ENCODE assay signal across 1 cellular context in genomic region chr14:85222344-85222743, GRCh38.
TF ChIP-seq lines count a peak whose summit lies in the region.

No MANE protein-coding gene starts in this region.

TF ChIP-seq in WTC11, 78 proteins besides CTCF, POLR2A, EP300 and RAD21:
- TF ChIP-seq ATF2 (CRISPR knock-in tag; IDR thresholded peaks at IDR 0.05; ENCODE audit: borderline replicate concordance, low read depth) (no peak), MLX (CRISPR knock-in tag; IDR thresholded peaks at IDR 0.05) (no peak), ZNF138 (CRISPR knock-in tag; conservative IDR thresholded peaks at IDR 0.05) (no peak), NFE2L1 (CRISPR knock-in tag; IDR thresholded peaks at IDR 0.05) (no peak), TCF7 (CRISPR knock-in tag; IDR thresholded peaks at IDR 0.05; ENCODE audit: low read depth) (no peak), PRRX2 (CRISPR knock-in tag; IDR thresholded peaks at IDR 0.05) (no peak), TP53 (CRISPR knock-in tag; IDR thresholded peaks at IDR 0.05) (no peak), AFF4 (CRISPR knock-in tag; IDR thresholded peaks at IDR 0.05; ENCODE audit: borderline replicate concordance) (no peak), TEAD1 (CRISPR knock-in tag; IDR thresholded peaks at IDR 0.05) (no peak), MAX (CRISPR knock-in tag; IDR thresholded peaks at IDR 0.05) (no peak), ZNF396 (CRISPR knock-in tag; IDR thresholded peaks at IDR 0.05; ENCODE audit: borderline replicate concordance) (no peak), IRF1 (CRISPR knock-in tag; IDR thresholded peaks at IDR 0.05) (no peak), ERG (CRISPR knock-in tag; IDR thresholded peaks at IDR 0.05) (no peak), NR1H2 (CRISPR knock-in tag; IDR thresholded peaks at IDR 0.05) (no peak), NR3C1 (CRISPR knock-in tag; conservative IDR thresholded peaks at IDR 0.05; ENCODE audit: low read depth) (no peak)
TF ChIP-seq in WTC11: peak in this region for 0.
